Comparison of ENCODE assay signal across 1 cellular context in genomic region chr2:70888925-70889715, GRCh38.
TF ChIP-seq lines count a peak whose summit lies in the region.

No MANE protein-coding gene starts in this region.

TF ChIP-seq in HepG2, 621 proteins besides CTCF, POLR2A, EP300 and RAD21 (continued from another document):
- 0 out of 2 replicates have a peak, but pooled peaks have one; percentile 33 for TF ChIP-seq ZNF574 (CRISPR knock-in tag; IDR thresholded peaks at IDR 0.05)
- TF ChIP-seq HNF4A (CRISPR knock-in tag; IDR thresholded peaks at IDR 0.05), result peak; percentile 28; the same call in 1 of the 2 replicates
- TF ChIP-seq XRCC5 (optimal IDR thresholded peaks at IDR 0.05; ENCODE audit: low read length), result no peak
- peak; percentile 27 for TF ChIP-seq SKI (IDR thresholded peaks at IDR 0.05; ENCODE audit: partially characterized antibody)
- no peak for TF ChIP-seq HNRNPH1 (optimal IDR thresholded peaks at IDR 0.05; ENCODE audit: low read depth, low read length)
- no peak for TF ChIP-seq ZFP1 (CRISPR knock-in tag; IDR thresholded peaks at IDR 0.05)
- 0 out of 2 replicates have a peak, but pooled peaks have one; percentile 13 for TF ChIP-seq ZNF263 (CRISPR knock-in tag; IDR thresholded peaks at IDR 0.05)
- 0 out of 2 replicates have a peak, but pooled peaks have one; percentile 11 for TF ChIP-seq ZMYM4 (CRISPR knock-in tag; IDR thresholded peaks at IDR 0.05)
- TF ChIP-seq MAX (IDR thresholded peaks at IDR 0.05), result peak; percentile 40; the same call in 1 of the 2 replicates
- TF ChIP-seq ARID4A (CRISPR knock-in tag; IDR thresholded peaks at IDR 0.05; ENCODE audit: borderline replicate concordance), result peak; percentile 30; the same call in 1 of the 2 replicates
- TF ChIP-seq ZFP91 (CRISPR knock-in tag; IDR thresholded peaks at IDR 0.05; ENCODE audit: borderline replicate concordance), result no peak
- peak; percentile 88; the same call in 1 of the 2 replicates for TF ChIP-seq ZNF800 (CRISPR knock-in tag; IDR thresholded peaks at IDR 0.05)
- TF ChIP-seq NR2C2 (CRISPR knock-in tag; IDR thresholded peaks at IDR 0.05; ENCODE audit: borderline replicate concordance), result peak; percentile 46; the same call in 1 of the 2 replicates
- no peak for TF ChIP-seq ZNF572 (CRISPR knock-in tag; IDR thresholded peaks at IDR 0.05)
- TF ChIP-seq ZNF446 (CRISPR knock-in tag; IDR thresholded peaks at IDR 0.05), result no peak
- no peak for TF ChIP-seq ZBTB14 (CRISPR knock-in tag; IDR thresholded peaks at IDR 0.05)
- no peak for TF ChIP-seq ZNF224 (CRISPR knock-in tag; IDR thresholded peaks at IDR 0.05)
- 0 out of 2 replicates have a peak, but pooled peaks have one; percentile 23 for TF ChIP-seq POGK (CRISPR knock-in tag; conservative IDR thresholded peaks at IDR 0.05)
- peak; percentile 52; the same call in 1 of the 2 replicates for TF ChIP-seq RXRB (CRISPR knock-in tag; IDR thresholded peaks at IDR 0.05; ENCODE audit: borderline replicate concordance)
- TF ChIP-seq ZNF7 (CRISPR knock-in tag; IDR thresholded peaks at IDR 0.05), result no peak
- no peak for TF ChIP-seq ZNF773 (CRISPR knock-in tag; IDR thresholded peaks at IDR 0.05; ENCODE audit: borderline replicate concordance)
- no peak for TF ChIP-seq POGZ (CRISPR knock-in tag; IDR thresholded peaks at IDR 0.05)
- no peak for TF ChIP-seq CEBPB (IDR thresholded peaks at IDR 0.05; ENCODE audit: borderline replicate concordance, low read depth, low read length)
- no peak for TF ChIP-seq ZBTB25 (CRISPR knock-in tag; IDR thresholded peaks at IDR 0.05)
- no peak for TF ChIP-seq ZNF781 (CRISPR knock-in tag; IDR thresholded peaks at IDR 0.05; ENCODE audit: borderline replicate concordance, not compliant biosample characterization)
- no peak for TF ChIP-seq ZNF230 (CRISPR knock-in tag; IDR thresholded peaks at IDR 0.05)
- TF ChIP-seq RFXANK (CRISPR knock-in tag; IDR thresholded peaks at IDR 0.05), result no peak
- TF ChIP-seq ZNF333 (CRISPR knock-in tag; IDR thresholded peaks at IDR 0.05; ENCODE audit: borderline replicate concordance), result no peak
- no peak for TF ChIP-seq ZNF550 (CRISPR knock-in tag; IDR thresholded peaks at IDR 0.05; ENCODE audit: borderline replicate concordance)
- TF ChIP-seq PTBP1 (IDR thresholded peaks at IDR 0.05; ENCODE audit: low read depth, low read length, poor library complexity, severe bottlenecking), result no peak
- TF ChIP-seq SUZ12 (IDR thresholded peaks at IDR 0.05; ENCODE audit: low read depth, low read length), result no peak
- TF ChIP-seq GABPB1 (CRISPR knock-in tag; IDR thresholded peaks at IDR 0.05), result peak; percentile 43; the same call in 1 of the 2 replicates
- TF ChIP-seq ZNF468 (CRISPR knock-in tag; IDR thresholded peaks at IDR 0.05), result no peak
- peak; percentile 90 for TF ChIP-seq RXRA (CRISPR knock-in tag; IDR thresholded peaks at IDR 0.05)
- no peak for TF ChIP-seq YEATS2 (CRISPR knock-in tag; IDR thresholded peaks at IDR 0.05; ENCODE audit: borderline replicate concordance)
- no peak for TF ChIP-seq ZNF382 (CRISPR knock-in tag; IDR thresholded peaks at IDR 0.05; ENCODE audit: borderline replicate concordance)
- no peak for TF ChIP-seq ZBTB8A (CRISPR knock-in tag; IDR thresholded peaks at IDR 0.05; ENCODE audit: borderline replicate concordance, low read depth)
- TF ChIP-seq HOXA3 (CRISPR knock-in tag; IDR thresholded peaks at IDR 0.05), result peak; percentile 42; the same call in 1 of the 2 replicates
- no peak for TF ChIP-seq KDM6A (CRISPR knock-in tag; IDR thresholded peaks at IDR 0.05; ENCODE audit: low read depth)
- no peak for TF ChIP-seq TERF1 (CRISPR knock-in tag; IDR thresholded peaks at IDR 0.05)
- no peak for TF ChIP-seq KLF16 (CRISPR knock-in tag; IDR thresholded peaks at IDR 0.05)
- no peak for TF ChIP-seq HOXD1 (CRISPR knock-in tag; IDR thresholded peaks at IDR 0.05)
